16 cellular contexts compared by ENCODE assay signal in the genomic region with DNA sequence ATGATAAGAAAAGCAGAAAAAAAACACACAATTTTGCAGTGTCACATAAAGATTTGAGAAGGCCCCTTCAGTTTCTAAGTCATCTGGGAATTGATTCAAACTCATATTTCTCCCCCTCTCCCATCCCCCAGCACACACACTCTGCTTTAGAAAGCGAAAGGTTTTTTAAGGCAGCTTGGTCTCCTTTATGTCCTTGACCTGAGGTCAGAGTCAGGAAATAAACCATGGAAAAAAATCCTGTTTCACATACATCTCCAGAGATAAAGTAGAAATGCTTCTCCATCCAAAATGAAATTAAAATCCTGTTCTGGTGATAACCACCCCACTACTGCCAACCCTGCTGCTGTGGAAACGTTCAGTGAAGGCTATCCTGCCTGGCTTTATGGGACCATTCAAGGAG. TPM values are rescaled to one million over a fixed set of nuclear protein-coding genes. Genes with fewer than 3 reads are reported as not detected.
A peak's percentile ranks its signal among the peaks of the same experiment; 100 is the strongest.
DNase-seq lines count a peak whose midpoint lies in the region; ATAC-seq and TF ChIP-seq lines count a peak whose summit lies in the region.
"Had no signal": no experiment of that assay in that cellular context is flagged by ENCODE, and none has a peak within 500 bp of the region (broad histone marks: within the 10 kb centered on the region; RNA-seq: fewer than 3 reads in every experiment).

No MANE protein-coding gene starts in this region.

- no peak overlapping the region for H2BK15ac ChIP-seq in IMR-90 (ENCODE audit: low read depth, low read length)

- no peak overlapping the region for H4K5ac ChIP-seq in IMR-90 (ENCODE audit: low read depth, low read length)

- no peaks in the 10 kb centered on the region for H3K79me1 ChIP-seq in IMR-90 (ENCODE audit: low read depth in 1 of 2, low read length in 2 of 2)

- H2BK120ac ChIP-seq in IMR-90 (ENCODE audit: low read depth, low read length) = peak overlapping the region; percentile 19; the same call in 1 of the 2 replicates

- H3K27ac ChIP-seq in IMR-90 (ENCODE audit: insufficient read depth, low read length) = no peak overlapping the region
- H3K27ac ChIP-seq in adrenal gland = peak overlapping the region in 3 of 5 donors; percentile 1 to 68 (median 21)
- peak overlapping the region; percentile 49 to 90 (median 85) for H3K27ac ChIP-seq in sigmoid colon
- H3K27ac ChIP-seq in OCI-LY7 (ENCODE audit: low read depth, low read length, poor library complexity, severe bottlenecking) = no peak overlapping the region

- no peak for TF ChIP-seq POLR2A in IMR-90 (IDR thresholded peaks at IDR 0.05; ENCODE audit: low read depth, low read length)
- TF ChIP-seq POLR2A in adrenal gland (IDR thresholded peaks at IDR 0.05) = no peak
- no peak for TF ChIP-seq POLR2A in sigmoid colon (IDR thresholded peaks at IDR 0.05)

- H2AK5ac ChIP-seq in IMR-90 (ENCODE audit: low read depth, low read length) = no peak overlapping the region

- no peaks in the 10 kb centered on the region for H4K20me1 ChIP-seq in IMR-90 (ENCODE audit: insufficient read depth, low read length)
- no peaks in the 10 kb centered on the region for H4K20me1 ChIP-seq in OCI-LY7 (ENCODE audit: insufficient read depth, low read length)

- no peak overlapping the region for H4K8ac ChIP-seq in IMR-90 (ENCODE audit: low read depth in 2 of 2, low read length in 2 of 2)

- no peak overlapping the region for H2BK5ac ChIP-seq in IMR-90 (ENCODE audit: low read depth, low read length, poor library complexity, severe bottlenecking)

- H3K27me3 ChIP-seq in IMR-90 (ENCODE audit: control insufficient read depth, insufficient read depth, low read length) = no peaks in the 10 kb centered on the region
- H3K27me3 ChIP-seq in adrenal gland = no peaks in the 10 kb centered on the region
- no peaks in the 10 kb centered on the region for H3K27me3 ChIP-seq in sigmoid colon
- H3K27me3 ChIP-seq: BE2C had no signal

- in situ Hi-C loops in IMR-90 (cut with MboI; ENCODE audit: low sequenced_read_pairs) = no loop called here

- 0 out of 2 replicates have a peak overlapping the region, but pooled peaks have one; percentile 9 for H4K91ac ChIP-seq in IMR-90 (ENCODE audit: insufficient read depth, low read depth, low read length)

- DNase-seq in IMR-90 (no peak), adrenal gland (no peak), left lobe of liver (ENCODE audit: low spot score) (no peak), sigmoid colon (no peak), NCI-H446 (lab: John Stamatoyannopoulos, UW) (no peak), OCI-LY7 (ENCODE audit: low spot score) (no peak)
- DNase-seq: ACHN; BE2C; C1 segment of cervical spinal cord; Caco-2; CD4-positive, CD25-positive, alpha-beta regulatory T cell; H7; HFFc6 had no signal

- no peak overlapping the region for H2AK9ac ChIP-seq in IMR-90 (replicated peaks; ENCODE audit: low read depth, low read length, poor library complexity)

- no peak for TF ChIP-seq RAD21 in IMR-90 (IDR thresholded peaks at IDR 0.05; ENCODE audit: low read length)

- H2BK20ac ChIP-seq in IMR-90 (ENCODE audit: low read depth, low read length) = no peak overlapping the region

- CTCF ChIA-PET in IMR-90 (lab: Yijun Ruan, JAX) = no interaction called here
- CTCF ChIA-PET in OCI-LY7 (lab: Charles Lee; ENCODE audit: unreplicated experiment) = no interaction called here

- H3K9me3 ChIP-seq in IMR-90 (ENCODE audit: control insufficient read depth, insufficient read depth, low read length) = peaks cover 3% of the 10 kb centered on the region; the same call in 1 of the 2 replicates
- peaks cover 0 to 8% (median 0%) of the 10 kb centered on the region in 3 donors for H3K9me3 ChIP-seq in adrenal gland (replicated peaks in 1 of 3)
- H3K9me3 ChIP-seq in sigmoid colon = peaks cover 0 to 7% (median 0%) of the 10 kb centered on the region in 4 donors
- H3K9me3 ChIP-seq in OCI-LY7 (ENCODE audit: low read length) = peaks cover 3% of the 10 kb centered on the region; the same call in 1 of the 2 replicates
- H3K9me3 ChIP-seq: BE2C, Caco-2 had no signal

- POLR2A ChIA-PET in IMR-90 (lab: Charles Lee; ENCODE audit: unreplicated experiment) (no interaction called here), OCI-LY7 (lab: Charles Lee) (no interaction called here)

- BruUV-seq in IMR-90 (replicated peaks; lab: Mats Ljungman, UMichigan) (no TSS peak), OCI-LY7 (replicated peaks; lab: Mats Ljungman, UMichigan) (no TSS peak)

- H3K4me2 ChIP-seq in IMR-90 (ENCODE audit: low read depth, low read length) (no peak overlapping the region), OCI-LY7 (ENCODE audit: low read length) (no peak overlapping the region)
- H3K4me2 ChIP-seq: GM23338 had no signal

- H3K4me3 ChIP-seq in IMR-90 (ENCODE audit: insufficient read depth, low read depth, low read length) (no peak overlapping the region), adrenal gland (no peak overlapping the region), sigmoid colon (no peak overlapping the region), OCI-LY7 (ENCODE audit: low read depth, low read length, poor library complexity, severe bottlenecking) (no peak overlapping the region)
- H3K4me3 ChIP-seq: GM23338 had no signal

- TF ChIP-seq EP300 in sigmoid colon (IDR thresholded peaks at IDR 0.05) = no peak

- no peak overlapping the region for H3K56ac ChIP-seq in IMR-90 (ENCODE audit: extremely low read depth, insufficient read depth, low read length)

- H3K23ac ChIP-seq in IMR-90 (ENCODE audit: low read depth, low read length) = no peak overlapping the region

- WGBS in IMR-90 (ENCODE audit: extremely low coverage in 2 of 2, insufficient read length in 1 of 2), 2 experiments = no CpG with 5 or more reads among the region's 2 CpGs
- 18 to 31% (median 23%) methylated on average over 2 of the region's 2 CpGs for WGBS in adrenal gland, 4 donors
- WGBS in sigmoid colon, 2 donors = 70 to 75% methylated on average over 2 of the region's 2 CpGs

- H3K79me2 ChIP-seq in OCI-LY7 (ENCODE audit: insufficient read depth, low read depth, low read length) = no peaks in the 10 kb centered on the region

- no peak overlapping the region for H3K14ac ChIP-seq in IMR-90 (replicated peaks; ENCODE audit: low read depth, low read length)

- H3K18ac ChIP-seq in IMR-90 (ENCODE audit: low read depth, low read length) = no peak overlapping the region

- H3K9me2 ChIP-seq in OCI-LY7 (ENCODE audit: insufficient read depth, low read length) = no peaks in the 10 kb centered on the region

- TF ChIP-seq CTCF in IMR-90 (conservative IDR thresholded peaks at IDR 0.05; ENCODE audit: low read depth, low read length) (no peak), adrenal gland (IDR thresholded peaks at IDR 0.05) (no peak), sigmoid colon (IDR thresholded peaks at IDR 0.05) (no peak), OCI-LY7 (conservative IDR thresholded peaks at IDR 0.05; ENCODE audit: low read length) (no peak)

- no peak overlapping the region for H3K9ac ChIP-seq in IMR-90 (ENCODE audit: low read depth, low read length)

- no peaks in the 10 kb centered on the region for H3K9me1 ChIP-seq in IMR-90 (ENCODE audit: insufficient read depth, low read length)

- intact Hi-C loops in IMR-90 (cut with micrococcal nuclease) (no loop called here), adrenal gland (cut with DNase I) (no loop called here), sigmoid colon (cut with DNase I) (no loop called here), OCI-LY7 (cut with micrococcal nuclease; ENCODE audit: unreplicated experiment) (no loop called here)

- peak overlapping the region; percentile 22; the same call in 1 of the 2 replicates for H3K4ac ChIP-seq in IMR-90 (ENCODE audit: low read depth, low read length)

- peaks cover 2% of the 10 kb centered on the region; the same call in 1 of the 2 replicates for H3K4me1 ChIP-seq in IMR-90 (ENCODE audit: control insufficient read depth, insufficient read depth, low read length)
- peaks cover 5 to 25% of the 10 kb centered on the region in 2 donors for H3K4me1 ChIP-seq in adrenal gland (replicated peaks in 1 of 2)
- peaks cover 0 to 38% (median 17%) of the 10 kb centered on the region in 4 donors for H3K4me1 ChIP-seq in sigmoid colon
- H3K4me1 ChIP-seq in OCI-LY7 (ENCODE audit: insufficient read depth, low read length, poor library complexity, severe bottlenecking) = no peaks in the 10 kb centered on the region
- H3K4me1 ChIP-seq: BE2C, Caco-2 had no signal

- dilution Hi-C loops in IMR-90 (cut with HindIII; ENCODE audit: low sequenced_read_pairs, unreplicated experiment) = no loop called here

- H2AFZ ChIP-seq in IMR-90 (replicated peaks; ENCODE audit: low read length, poor library complexity) (no peak overlapping the region), OCI-LY7 (ENCODE audit: low read length) (no peak overlapping the region)
- H2AFZ ChIP-seq: GM23338 had no signal

- ATAC-seq in IMR-90 (ENCODE audit: low read depth) (no peak), left lobe of liver (peak; percentile 54), GM18502 (IDR thresholded peaks at IDR 0.05; ENCODE audit: poor library complexity, unreplicated experiment) (no peak)
- ATAC-seq: GM23338, HCT116 had no signal

- H3K36me3 ChIP-seq in IMR-90 (ENCODE audit: control insufficient read depth, insufficient read depth, low read length) (no peaks in the 10 kb centered on the region), adrenal gland (replicated peaks in 1 of 2) (no peaks in the 10 kb centered on the region), sigmoid colon (peaks cover 16 to 80% (median 35%) of the 10 kb centered on the region in 4 donors), OCI-LY7 (ENCODE audit: insufficient read depth, low read length) (no peaks in the 10 kb centered on the region)
- H3K36me3 ChIP-seq: BE2C had no signal

TF ChIP-seq in IMR-90, 13 proteins besides CTCF, POLR2A, EP300 and RAD21 (continues in another document):
- TF ChIP-seq MAZ (IDR thresholded peaks at IDR 0.05; ENCODE audit: borderline replicate concordance, low read depth, low read length) (no peak), BHLHE40 (IDR thresholded peaks at IDR 0.05; ENCODE audit: low read depth, low read length) (no peak), MAFK (IDR thresholded peaks at IDR 0.05; ENCODE audit: low read depth, low read length) (no peak), CEBPB (IDR thresholded peaks at IDR 0.05; ENCODE audit: low read depth, low read length) (no peak), FOS (IDR thresholded peaks at IDR 0.05; ENCODE audit: low read depth, low read length) (no peak), SMC3 (IDR thresholded peaks at IDR 0.05; ENCODE audit: low read depth, low read length) (no peak), CHD1 (IDR thresholded peaks at IDR 0.05; ENCODE audit: low read depth, low read length) (no peak), RFX5 (IDR thresholded peaks at IDR 0.05; ENCODE audit: low read depth, low read length) (no peak)

RNA-seq across cellular contexts. Expression of gene TMEM252, which starts 52.6 kb away (rescaled TPM):
- total RNA-seq in IMR-90 (2012; rRNA removed) (not detected in 2 replicates), adrenal gland (not detected), left lobe of liver (not detected), sigmoid colon (not detected), OCI-LY7 (2022) (not detected in 2 replicates)
- polyA plus RNA-seq in IMR-90 (2012; rRNA removed) (not detected in 2 replicates), adrenal gland (not detected), sigmoid colon (not detected)
- polyA plus RNA-seq in IMR-90 (2012; cell fraction: cytosol; rRNA removed) = not detected in 2 replicates
- not detected in 2 replicates for polyA plus RNA-seq in IMR-90 (2012; cell fraction: nucleus; rRNA removed; ENCODE audit: low replicate concordance)
- total RNA-seq in OCI-LY7 (2014; rRNA removed; shearing (Covaris generic)) = not detected in 2 replicates
- total RNA-seq: Caco-2; CD4-positive, CD25-positive, alpha-beta regulatory T cell; GM23338; H7; HFFc6 had no signal
- polyA plus RNA-seq: CD4-positive, CD25-positive, alpha-beta regulatory T cell; GM23338 had no signal

Comparison
In these comparisons a context has a peak if more than half of its experiments do, and no peak if none do; other contexts are left out.
1. H3K27ac ChIP-seq: peak in adrenal gland (3 of 5) and sigmoid colon (4 of 4); none in IMR-90 (single experiment) and OCI-LY7 (single experiment).